In the genomic region with DNA sequence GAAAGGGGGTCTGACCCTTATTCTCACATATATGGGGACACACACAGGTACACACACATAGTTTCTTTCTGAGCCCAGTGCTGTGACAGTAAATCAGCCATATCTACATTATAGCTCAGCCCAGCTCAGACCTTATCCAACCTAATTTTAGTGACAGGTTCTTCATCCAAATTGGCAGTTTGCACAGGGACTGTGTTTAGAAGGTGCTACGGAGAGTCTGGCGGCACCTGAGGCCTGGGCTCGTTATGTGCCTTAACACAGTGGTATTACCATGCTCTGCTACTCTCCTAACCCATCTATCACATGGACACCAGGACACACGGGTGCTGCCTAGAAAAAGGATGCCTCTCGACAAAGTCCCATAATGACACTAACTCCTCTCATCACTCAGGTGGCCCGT, we compare ENCODE assay signal across 26 cellular contexts.
A peak's percentile ranks its signal among the peaks of the same experiment; 100 is the strongest.
DNase-seq lines count a peak whose midpoint lies in the region; ATAC-seq, FAIRE-seq and TF ChIP-seq lines count a peak whose summit lies in the region.
"Had no signal": no experiment of that assay in that cellular context is flagged by ENCODE, and none has a peak within 500 bp of the region (broad histone marks: within the 10 kb centered on the region; RNA-seq: fewer than 3 reads in every experiment).

No MANE protein-coding gene starts in this region.

- no peak for TF ChIP-seq EP300 in H1 (IDR thresholded peaks at IDR 0.05; ENCODE audit: borderline replicate concordance in 1 of 2, low read depth in 2 of 2, low read length in 2 of 2)

- H3K4me1 Mint-ChIP-seq in activated CD4-positive, alpha-beta T cell treated with anti-CD3 and anti-CD28 coated beads, Interleukin-2, amount 10 ng/mL, durations not matched to agents 7 days and 5 days, result no peaks in the 10 kb centered on the region
- H3K4me1 Mint-ChIP-seq: CD4-positive, CD25-positive, alpha-beta regulatory T cell had no signal

- CTCF ChIA-PET in H1 (lab: Charles Lee; ENCODE audit: partially characterized antibody), result interaction anchor here (0.8 to 1.7 kb wide), 3 partner anchors 10 to 275 kb away, joined by 3 to 4 read pairs (median 3); no protein-coding TSS in a partner anchor
- CTCF ChIA-PET in activated CD4-positive, alpha-beta T cell treated with anti-CD3 and anti-CD28 coated beads, Interleukin-2, amount 10 ng/mL, durations not matched to agents 7 days and 5 days (lab: Charles Lee), result no interaction called here

- no peak overlapping the region for H3K18ac ChIP-seq in H1 (ENCODE audit: extremely low read depth, low read length)
- no peak overlapping the region for H3K18ac ChIP-seq in neuronal stem cell (ENCODE audit: low read length)

- H3K4me2 ChIP-seq in H1 (ENCODE audit: insufficient read depth in 1 of 2, low read depth in 2 of 2, low read length in 2 of 2) (no peak overlapping the region), neuronal stem cell (ENCODE audit: insufficient read depth, low read length, poor library complexity, severe bottlenecking) (no peak overlapping the region)
- H3K4me2 ChIP-seq: BLaER1 had no signal

- H3K4me1 ChIP-seq in H1 (replicated peaks in 1 of 4; ENCODE audit: control insufficient read depth in 3 of 4, insufficient read depth in 4 of 4, low read length in 3 of 4), result peaks cover 2 to 17% (median 7%) of the 10 kb centered on the region in 4 experiments; a peak in 6 of 7 replicates
- peaks cover 0 to 39% of the 10 kb centered on the region in 2 donors for H3K4me1 ChIP-seq in right atrium auricular region
- H3K4me1 ChIP-seq in skeletal muscle tissue (ENCODE audit: control insufficient read depth in 3 of 3, insufficient read depth in 3 of 3, low read length in 3 of 3), result peaks cover 15 to 42% (median 34%) of the 10 kb centered on the region in 3 donors
- H3K4me1 ChIP-seq in neuronal stem cell (ENCODE audit: control insufficient read depth in 2 of 2, insufficient read depth in 1 of 2, low read depth in 1 of 2, low read length in 2 of 2), result peaks cover 2 to 33% of the 10 kb centered on the region in 2 donors
- H3K4me1 ChIP-seq: BLaER1, Peyer's patch had no signal

- no peaks in the 10 kb centered on the region for H3K36me3 Mint-ChIP-seq in activated CD4-positive, alpha-beta T cell treated with anti-CD3 and anti-CD28 coated beads, Interleukin-2, amount 10 ng/mL, durations not matched to agents 7 days and 5 days (ENCODE audit: low read depth)
- H3K36me3 Mint-ChIP-seq: CD4-positive, CD25-positive, alpha-beta regulatory T cell had no signal

- DNase-seq in Right ventricle myocardium superior (no peak), cardiac septum (ENCODE audit: low spot score) (no peak), H1 (ENCODE audit: low read depth in 1 of 2, low spot score in 2 of 2) (no peak), right atrium auricular region (ENCODE audit: low spot score) (no peak), neuronal stem cell (ENCODE audit: low spot score) (no peak)
- no peak for DNase-seq in activated CD4-positive, alpha-beta T cell treated with anti-CD3 and anti-CD28 coated beads, Interleukin-2, amount 10 ng/mL, durations not matched to agents 7 days and 5 days
- DNase-seq: CD4-positive, CD25-positive, alpha-beta regulatory T cell; DMS153; DND-41; H9; Kasumi-1; NCI-H1105; NCI-H1436 treated with DMSO at 0.1 percent for 48 hours; NCI-H187 treated with DMSO at 0.1 percent for 48 hours; NCI-H2107; NCI-H526 treated with DMSO at 0.1 percent for 48 hours; OCI-M1; Peyer's patch; SJCRH30 had no signal

- H3K14ac ChIP-seq in H1 (ENCODE audit: insufficient read length) (no peak overlapping the region), neuronal stem cell (ENCODE audit: low read length) (no peak overlapping the region)

- no peak overlapping the region for H4K5ac ChIP-seq in H1 (ENCODE audit: insufficient read length, low read depth, low read length)

- H2BK120ac ChIP-seq in H1 (replicated peaks; ENCODE audit: low read depth, low read length), result no peak overlapping the region
- no peak overlapping the region for H2BK120ac ChIP-seq in neuronal stem cell (ENCODE audit: low read depth, low read length)

- H2BK15ac ChIP-seq in H1 (ENCODE audit: low read length), result 0 out of 2 replicates have a peak overlapping the region, but pooled peaks have one; percentile 23
- no peak overlapping the region for H2BK15ac ChIP-seq in neuronal stem cell (ENCODE audit: low read length)

- H3K23ac ChIP-seq in H1 (ENCODE audit: insufficient read length), result no peak overlapping the region
- H3K23ac ChIP-seq in neuronal stem cell (ENCODE audit: low read depth, low read length, poor library complexity), result no peak overlapping the region

- H3K27me3 ChIP-seq in H1 (replicated peaks in 1 of 4; ENCODE audit: control insufficient read depth in 3 of 4, extremely low read depth in 1 of 4, insufficient read depth in 3 of 4, low read length in 3 of 4) (no peaks in the 10 kb centered on the region), right atrium auricular region (no peaks in the 10 kb centered on the region), skeletal muscle tissue (ENCODE audit: control insufficient read depth in 3 of 3, insufficient read depth in 3 of 3, low read length in 3 of 3) (no peaks in the 10 kb centered on the region), neuronal stem cell (ENCODE audit: control insufficient read depth in 3 of 3, insufficient read depth in 3 of 3, low read depth in 1 of 3, low read length in 3 of 3) (no peaks in the 10 kb centered on the region)
- H3K27me3 ChIP-seq: BLaER1, Peyer's patch, SJCRH30 had no signal

- ATAC-seq in Right ventricle myocardium superior (ENCODE audit: poor library complexity), result peak; percentile 71
- no peak for ATAC-seq in GM21447 (IDR thresholded peaks at IDR 0.05; ENCODE audit: unreplicated experiment)
- ATAC-seq: K562 had no signal

- peak overlapping the region; percentile 3 for H2BK12ac ChIP-seq in H1 (ENCODE audit: low read depth, low read length)
- H2BK12ac ChIP-seq in neuronal stem cell (ENCODE audit: low read length), result no peak overlapping the region

- H3K9ac ChIP-seq in H1 (replicated peaks in 1 of 4; ENCODE audit: extremely low read depth in 1 of 4, low read depth in 3 of 4, low read length in 3 of 4) (no peak overlapping the region), skeletal muscle tissue (ENCODE audit: low read depth in 1 of 3, low read length in 3 of 3) (peak overlapping the region in 1 of 3 donors; percentile 64), neuronal stem cell (ENCODE audit: low read depth, low read length, poor library complexity) (no peak overlapping the region)
- H3K9ac ChIP-seq: BLaER1, GM23248 had no signal

- intact Hi-C loops in Right ventricle myocardium superior (cut with DNase I) (no loop called here), cardiac septum (cut with DNase I) (no loop called here)

- H3K27ac ChIP-seq in H1 (ENCODE audit: low read depth, low read length) (no peak overlapping the region), right atrium auricular region (peak overlapping the region; percentile 58 to 62), skeletal muscle tissue (ENCODE audit: low read depth, low read length) (peak overlapping the region; percentile 77), neuronal stem cell (replicated peaks; ENCODE audit: low read length) (no peak overlapping the region)
- H3K27ac ChIP-seq: BLaER1, GM23248, Peyer's patch, SJCRH30 had no signal

- WGBS in H1 (ENCODE audit: extremely low coverage in 1 of 2, insufficient coverage in 1 of 2, insufficient read length in 1 of 2, insufficient replicate concordance in 2 of 2, low coverage in 1 of 2, low lambda C conversion rate in 2 of 2, missing lambda C conversion rate in 1 of 2), 2 experiments, result 83% methylated on average over 5 of the region's 6 CpGs; no CpG with 5 or more reads in 1 of the 2 experiments
- WGBS in neuronal stem cell (ENCODE audit: extremely low coverage in 2 of 2, insufficient read length in 2 of 2, insufficient replicate concordance in 1 of 2), 2 donors, result no CpG with 5 or more reads among the region's 6 CpGs

- no peaks in the 10 kb centered on the region for H3K9me3 ChIP-seq in H1 (ENCODE audit: insufficient read depth in 2 of 2, low read depth in 1 of 2, low read length in 1 of 2)
- H3K9me3 ChIP-seq in right atrium auricular region, result no peaks in the 10 kb centered on the region
- H3K9me3 ChIP-seq in skeletal muscle tissue (ENCODE audit: control insufficient read depth in 3 of 3, low read length in 3 of 3), result no peaks in the 10 kb centered on the region
- H3K9me3 ChIP-seq in neuronal stem cell (replicated peaks in 1 of 2; ENCODE audit: control insufficient read depth in 2 of 2, insufficient read depth in 1 of 2, low read depth in 1 of 2, low read length in 2 of 2), result no peaks in the 10 kb centered on the region
- H3K9me3 ChIP-seq: BLaER1, Peyer's patch, SJCRH30 had no signal

- H3K4ac ChIP-seq in H1 (replicated peaks; ENCODE audit: insufficient read length, low read depth, low read length), result no peak overlapping the region
- no peak overlapping the region for H3K4ac ChIP-seq in neuronal stem cell (ENCODE audit: low read length)

- TF ChIP-seq CTCF in H1 (IDR thresholded peaks at IDR 0.05; ENCODE audit: control extremely low read depth in 1 of 3, insufficient read depth in 1 of 3, low read depth in 1 of 3, low read length in 3 of 3), result no peak
- TF ChIP-seq CTCF in right atrium auricular region (IDR thresholded peaks at IDR 0.05), result no peak

- no peaks in the 10 kb centered on the region for H3K9me3 Mint-ChIP-seq in activated CD4-positive, alpha-beta T cell treated with anti-CD3 and anti-CD28 coated beads, Interleukin-2, amount 10 ng/mL, durations not matched to agents 7 days and 5 days
- H3K9me3 Mint-ChIP-seq: CD4-positive, CD25-positive, alpha-beta regulatory T cell; H9 had no signal

- no peaks in the 10 kb centered on the region for H3K79me1 ChIP-seq in H1 (ENCODE audit: low read depth, low read length)
- no peaks in the 10 kb centered on the region for H3K79me1 ChIP-seq in neuronal stem cell (ENCODE audit: low read depth, low read length)

- H2AFZ ChIP-seq in H1 (ENCODE audit: low read length) (no peak overlapping the region), neuronal stem cell (ENCODE audit: low read length) (no peak overlapping the region)
- H2AFZ ChIP-seq: GM23248 had no signal

- no peaks in the 10 kb centered on the region for H3K79me2 ChIP-seq in H1 (ENCODE audit: control insufficient read depth in 1 of 2, insufficient read depth in 2 of 2, low read length in 2 of 2)

- H3K36me3 ChIP-seq in H1 (ENCODE audit: control insufficient read depth in 2 of 4, insufficient read depth in 4 of 4, low read length in 3 of 4) (no peaks in the 10 kb centered on the region), right atrium auricular region (no peaks in the 10 kb centered on the region), skeletal muscle tissue (ENCODE audit: control insufficient read depth in 3 of 3, insufficient read depth in 3 of 3, low read length in 3 of 3) (no peaks in the 10 kb centered on the region), neuronal stem cell (replicated peaks in 1 of 2; ENCODE audit: control insufficient read depth in 2 of 2, insufficient read depth in 2 of 2, low read length in 2 of 2) (no peaks in the 10 kb centered on the region)
- H3K36me3 ChIP-seq: BLaER1, Peyer's patch, SJCRH30 had no signal

- H2BK5ac ChIP-seq in H1 (ENCODE audit: low read depth, low read length) (0 out of 2 replicates have a peak overlapping the region, but pooled peaks have one; percentile 3), neuronal stem cell (ENCODE audit: low read length) (no peak overlapping the region)

- FAIRE-seq in H1 (lab: Jason Lieb, UNC), result no peak
- FAIRE-seq: A204.1, HTR-8/SVneo, K562 had no signal

- H4K20me1 ChIP-seq in H1 (replicated peaks in 1 of 2; ENCODE audit: control insufficient read depth in 1 of 2, insufficient read depth in 2 of 2, low read length in 2 of 2), result peaks cover 0 to 1% of the 10 kb centered on the region in 2 experiments
- H4K20me1 ChIP-seq: BLaER1 had no signal

- no peak overlapping the region for H3K4me3 ChIP-seq in H1 (ENCODE audit: extremely low read depth in 1 of 4, insufficient read depth in 2 of 4, low read depth in 3 of 4, low read length in 4 of 4)
- H3K4me3 ChIP-seq in right atrium auricular region, result no peak overlapping the region
- H3K4me3 ChIP-seq in skeletal muscle tissue (ENCODE audit: low read length in 3 of 3), result no peak overlapping the region
- H3K4me3 ChIP-seq in neuronal stem cell (ENCODE audit: low read length in 2 of 2), result no peak overlapping the region
- H3K4me3 ChIP-seq: BLaER1, GM23248, K562, Peyer's patch, SJCRH30 had no signal

- H3K27ac Mint-ChIP-seq in activated CD4-positive, alpha-beta T cell treated with anti-CD3 and anti-CD28 coated beads, Interleukin-2, amount 10 ng/mL, durations not matched to agents 7 days and 5 days, result no peak overlapping the region
- H3K27ac Mint-ChIP-seq: CD4-positive, CD25-positive, alpha-beta regulatory T cell had no signal

- H4K91ac ChIP-seq in H1 (replicated peaks; ENCODE audit: insufficient read length, low read length) (no peak overlapping the region), neuronal stem cell (ENCODE audit: low read depth, low read length, poor library complexity) (no peak overlapping the region)

- peaks cover 2% of the 10 kb centered on the region for H3K27me3 Mint-ChIP-seq in activated CD4-positive, alpha-beta T cell treated with anti-CD3 and anti-CD28 coated beads, Interleukin-2, amount 10 ng/mL, durations not matched to agents 7 days and 5 days

- no peak overlapping the region for H3K56ac ChIP-seq in H1 (replicated peaks; ENCODE audit: insufficient read length, low read depth, low read length)

- no peak overlapping the region for H3K4me3 Mint-ChIP-seq in activated CD4-positive, alpha-beta T cell treated with anti-CD3 and anti-CD28 coated beads, Interleukin-2, amount 10 ng/mL, durations not matched to agents 7 days and 5 days
- H3K4me3 Mint-ChIP-seq: CD4-positive, CD25-positive, alpha-beta regulatory T cell; H9 had no signal

- H3K23me2 ChIP-seq in H1 (ENCODE audit: low read depth, low read length), result no peaks in the 10 kb centered on the region

- H2BK20ac ChIP-seq in H1 (ENCODE audit: low read length), result no peak overlapping the region

- TF ChIP-seq RAD21 in H1 (IDR thresholded peaks at IDR 0.05 in 1 of 2, conservative IDR thresholded peaks at IDR 0.05 in 1 of 2; ENCODE audit: low read depth in 2 of 2, low read length in 2 of 2), result no peak

- POLR2A ChIA-PET in H1 (lab: Charles Lee; ENCODE audit: partially characterized antibody), result no interaction called here
- POLR2A ChIA-PET in activated CD4-positive, alpha-beta T cell treated with anti-CD3 and anti-CD28 coated beads, Interleukin-2, amount 10 ng/mL, durations not matched to agents 7 days and 5 days (lab: Charles Lee), result no interaction called here

- TF ChIP-seq POLR2A in H1 (IDR thresholded peaks at IDR 0.05; ENCODE audit: control extremely low read depth in 1 of 2, low read depth in 2 of 2, low read length in 2 of 2), result no peak

- H2AK5ac ChIP-seq in H1 (ENCODE audit: low read depth, low read length) (no peak overlapping the region; the same call in 1 of the 2 replicates), neuronal stem cell (ENCODE audit: low read depth, low read length) (no peak overlapping the region)

- no peak overlapping the region for H4K8ac ChIP-seq in H1 (ENCODE audit: extremely low read depth, insufficient read depth, low read length)
- no peak overlapping the region for H4K8ac ChIP-seq in neuronal stem cell (ENCODE audit: low read depth, low read length)

Comparison
In these comparisons a context has a peak if more than half of its experiments do, and no peak if none do; other contexts are left out.
1. H3K27ac ChIP-seq: peak in right atrium auricular region (2 of 2) and skeletal muscle tissue (single experiment); none in H1 (single experiment) and neuronal stem cell (single experiment).